Comparison of ENCODE assay signal across 9 cellular contexts in genomic region chr15:81323559-81323943, GRCh38. TPM values are rescaled to one million over a fixed set of nuclear protein-coding genes. Genes with fewer than 3 reads are reported as not detected.
DNase-seq lines count a peak whose midpoint lies in the region; ATAC-seq, FAIRE-seq and TF ChIP-seq lines count a peak whose summit lies in the region.
"Had no signal": no experiment of that assay in that cellular context is flagged by ENCODE, and none has a peak within 500 bp of the region (broad histone marks: within the 10 kb centered on the region; RNA-seq: fewer than 3 reads in every experiment).

No MANE protein-coding gene starts in this region.

- DNase-seq in activated CD4-positive, alpha-beta T cell treated with anti-CD3 and anti-CD28 coated beads for 36 hours, result no peak
- no peak for DNase-seq in activated CD4-positive, alpha-beta T cell treated with anti-CD3 and anti-CD28 coated beads for 48 hours
- no peak for DNase-seq in brain microvascular endothelial cell
- DNase-seq in midbrain (lab: John Stamatoyannopoulos, UW), result no peak
- no peak for DNase-seq in frontal cortex (ENCODE audit: low spot score in 2 of 2)
- no peak for DNase-seq in omental fat pad (ENCODE audit: low spot score)

- peaks cover 6% of the 10 kb centered on the region for H3K4me1 ChIP-seq in mucosa of stomach (ENCODE audit: control insufficient read depth, insufficient read depth, low read length)

- H3K4me3 ChIP-seq in brain microvascular endothelial cell (ENCODE audit: low read depth, low read length) (peak overlapping the region; percentile 86), mucosa of stomach (ENCODE audit: low read length) (peak overlapping the region; percentile 56)

- H3K36me3 ChIP-seq in brain microvascular endothelial cell (replicated peaks) (no peaks in the 10 kb centered on the region), mucosa of stomach (ENCODE audit: control insufficient read depth, insufficient read depth, low read length) (no peaks in the 10 kb centered on the region)

- CTCF ChIA-PET in activated CD4-positive, alpha-beta T cell treated with anti-CD3 and anti-CD28 coated beads for 36 hours (lab: Charles Lee), result interaction anchor here (0.7 to 2.5 kb wide), 7 partner anchors 12 to 58 kb away, joined by 3 to 18 read pairs (median 6); no protein-coding TSS in a partner anchor

- peaks cover 15% of the 10 kb centered on the region for H3K36me3 Mint-ChIP-seq in activated CD4-positive, alpha-beta T cell treated with anti-CD3 and anti-CD28 coated beads for 36 hours (ENCODE audit: low read depth)

- intact Hi-C loops in activated CD4-positive, alpha-beta T cell treated with anti-CD3 and anti-CD28 coated beads for 36 hours (cut with DNase I, micrococcal nuclease), result loop anchor here in 1 of 2 experiments (5.0 kb wide), 1 partner anchor 36 kb away; no protein-coding TSS in a partner anchor

- H3K4me1 Mint-ChIP-seq in activated CD4-positive, alpha-beta T cell treated with anti-CD3 and anti-CD28 coated beads for 36 hours, result peaks cover 27% of the 10 kb centered on the region

- no peak for ATAC-seq in activated CD4-positive, alpha-beta T cell treated with anti-CD3 and anti-CD28 coated beads for 36 hours
- ATAC-seq in HG03442 (IDR thresholded peaks at IDR 0.05; ENCODE audit: unreplicated experiment) (peak; percentile 12), omental fat pad (ENCODE audit: low FRiP score) (no peak)

- no peaks in the 10 kb centered on the region for H3K27me3 Mint-ChIP-seq in activated CD4-positive, alpha-beta T cell treated with anti-CD3 and anti-CD28 coated beads for 36 hours

- H3K9ac ChIP-seq in mucosa of stomach (ENCODE audit: low read length), result peak overlapping the region; percentile 81

- peak overlapping the region; percentile 95 for H3K4me3 Mint-ChIP-seq in activated CD4-positive, alpha-beta T cell treated with anti-CD3 and anti-CD28 coated beads for 36 hours

- TF ChIP-seq CTCF in brain microvascular endothelial cell (IDR thresholded peaks at IDR 0.05; ENCODE audit: low read depth, low read length, missing control alignments) (no peak), omental fat pad (IDR thresholded peaks at IDR 0.05) (no peak)

- FAIRE-seq in frontal cortex (lab: Jason Lieb, UNC), result no peak

- POLR2A ChIA-PET in activated CD4-positive, alpha-beta T cell treated with anti-CD3 and anti-CD28 coated beads for 36 hours (lab: Charles Lee), result interaction anchor here (1.0 to 2.1 kb wide), 9 partner anchors 15 to 939 kb away, joined by 3 to 23 read pairs (median 6); partner anchors contain the start of genes EFL1 and SAXO2

- H3K9me3 Mint-ChIP-seq in activated CD4-positive, alpha-beta T cell treated with anti-CD3 and anti-CD28 coated beads for 36 hours (ENCODE audit: low read depth), result no peaks in the 10 kb centered on the region

- H3K9me3 ChIP-seq in mucosa of stomach (ENCODE audit: control insufficient read depth, low read length), result no peaks in the 10 kb centered on the region

- H3K27ac ChIP-seq in brain microvascular endothelial cell, result peak overlapping the region; percentile 30

- H3K27ac Mint-ChIP-seq in activated CD4-positive, alpha-beta T cell treated with anti-CD3 and anti-CD28 coated beads for 36 hours, result peak overlapping the region; percentile 83

- in situ Hi-C loops in brain microvascular endothelial cell (cut with HindIII; ENCODE audit: low pct_ligation_motif_present, low sequenced_read_pairs), result no loop called here

- H3K27me3 ChIP-seq in brain microvascular endothelial cell (replicated peaks) (no peaks in the 10 kb centered on the region), mucosa of stomach (ENCODE audit: control insufficient read depth, insufficient read depth, low read length) (no peaks in the 10 kb centered on the region)

RNA-seq across cellular contexts. Expression of gene STARD5, which starts 0.4 kb away (rescaled TPM):
- total RNA-seq in activated CD4-positive, alpha-beta T cell treated with anti-CD3 and anti-CD28 coated beads for 36 hours, result 1 to 10 TPM; 8.9 to 9.2 TPM
- total RNA-seq in frontal cortex (3.3 TPM), omental fat pad (1 to 10 TPM; 2.7 to 8.0 (median 5.0) TPM)

RNA-seq across cellular contexts. Expression of gene TMC3, which starts 50.5 kb away (rescaled TPM):
- total RNA-seq in activated CD4-positive, alpha-beta T cell treated with anti-CD3 and anti-CD28 coated beads for 36 hours, result not detected
- total RNA-seq in frontal cortex (under 0.01 TPM), omental fat pad (under 1 TPM in 1 of 4 donors, not detected in 3; 0.32 TPM)
- total RNA-seq: Daoy had no signal
